22 cellular contexts compared by ENCODE assay signal in genomic region chr14:51331651-51332367, GRCh38.
A peak's percentile ranks its signal among the peaks of the same experiment; 100 is the strongest.
DNase-seq lines count a peak whose midpoint lies in the region; ATAC-seq and TF ChIP-seq lines count a peak whose summit lies in the region.
"Had no signal": no experiment of that assay in that cellular context is flagged by ENCODE, and none has a peak within 500 bp of the region (broad histone marks: within the 10 kb centered on the region; RNA-seq: fewer than 3 reads in every experiment).

No MANE protein-coding gene starts in this region.

- H3K27me3 ChIP-seq in vagina = no peaks in the 10 kb centered on the region
- H3K27me3 ChIP-seq: foreskin keratinocyte, MG63 had no signal

- no peaks in the 10 kb centered on the region for H3K9me3 ChIP-seq in vagina
- H3K9me3 ChIP-seq: MG63 had no signal

- TF ChIP-seq POLR2A in vagina (IDR thresholded peaks at IDR 0.05) = no peak

- no peak for TF ChIP-seq CTCF in vagina (IDR thresholded peaks at IDR 0.05)

- peaks cover 17% of the 10 kb centered on the region for H3K4me1 Mint-ChIP-seq in activated T-cell treated with anti-CD3 and anti-CD28 coated beads, Interleukin-2, amount 50 U/mL, for 72 hours (ENCODE audit: low read depth)
- H3K4me1 Mint-ChIP-seq in activated T-helper 2 cell treated with anti-CD3 and anti-CD28 coated beads, Interferon-gamma antibody, Interleukin-2, Interleukin-4, amounts not matched to agents 10 μg/mL and 5 μg/mL and 100 μg/mL, durations not matched to agents 14 hours and 24 hours and 36 hours (ENCODE audit: low read depth) = peaks cover 14% of the 10 kb centered on the region
- H3K4me1 Mint-ChIP-seq: activated B cell treated with CpG ODN at 0.5 μM for 24 hours, CD14-positive monocyte, natural killer cell had no signal

- H3K9me3 Mint-ChIP-seq in activated T-cell treated with anti-CD3 and anti-CD28 coated beads, Interleukin-2, amount 50 U/mL, for 72 hours = no peaks in the 10 kb centered on the region
- no peaks in the 10 kb centered on the region for H3K9me3 Mint-ChIP-seq in activated T-helper 2 cell treated with anti-CD3 and anti-CD28 coated beads, Interferon-gamma antibody, Interleukin-2, Interleukin-4, amounts not matched to agents 10 μg/mL and 5 μg/mL and 100 μg/mL, durations not matched to agents 14 hours and 24 hours and 36 hours
- H3K9me3 Mint-ChIP-seq: activated B cell treated with CpG ODN at 0.5 μM for 24 hours, natural killer cell had no signal

- no peaks in the 10 kb centered on the region for H3K36me3 ChIP-seq in vagina
- H3K36me3 ChIP-seq: MG63 had no signal

- no peaks in the 10 kb centered on the region for H3K36me3 Mint-ChIP-seq in activated T-cell treated with anti-CD3 and anti-CD28 coated beads, Interleukin-2, amount 50 U/mL, for 72 hours (ENCODE audit: insufficient read depth in 2 of 2)
- no peaks in the 10 kb centered on the region for H3K36me3 Mint-ChIP-seq in activated T-helper 2 cell treated with anti-CD3 and anti-CD28 coated beads, Interferon-gamma antibody, Interleukin-2, Interleukin-4, amounts not matched to agents 10 μg/mL and 5 μg/mL and 100 μg/mL, durations not matched to agents 14 hours and 24 hours and 36 hours (ENCODE audit: low read depth)
- H3K36me3 Mint-ChIP-seq: CD14-positive monocyte, natural killer cell had no signal

- DNase-seq in activated T-cell treated with anti-CD3 and anti-CD28 coated beads, Interleukin-2, amount 50 U/mL, for 72 hours = no peak
- no peak for DNase-seq in activated T-cell treated with anti-CD3 and anti-CD28 coated beads, Interleukin-2, amount 50 U/mL, for 1 hour
- no peak for DNase-seq in activated T-helper 2 cell treated with anti-CD3 and anti-CD28 coated beads, Interferon-gamma antibody, Interleukin-2, Interleukin-4, amounts not matched to agents 10 μg/mL and 5 μg/mL and 100 μg/mL, durations not matched to agents 14 hours and 24 hours and 36 hours (ENCODE audit: low spot score)
- DNase-seq in kidney glomerular epithelial cell (lab: John Stamatoyannopoulos, UW) (peak; percentile 20), vagina (ENCODE audit: extremely low spot score in 2 of 2) (no peak), hepatic stellate cell (ENCODE audit: low spot score) (no peak), SKM-1 treated with dmso at 0.1 percent for 144 hours (lab: John Stamatoyannopoulos, UW; ENCODE audit: unreplicated experiment) (no peak), ureter (ENCODE audit: low spot score) (no peak)
- DNase-seq: activated B cell treated with CpG ODN at 0.5 μM for 24 hours; aorta; DMS153; foreskin keratinocyte; left cardiac atrium; MG63; natural killer cell; NCI-H1436 treated with DMSO at 0.1 percent for 48 hours; NCI-H2227 treated with DMSO at 0.1 percent for 48 hours; NCI-H774; PC-9; stimulated activated CD4-positive, alpha-beta T cell treated with anti-CD3 and anti-CD28 coated beads, Interleukin-2, amount 100 ng/mL, for 24 hours; T-helper 2 cell had no signal

- H3K4me1 ChIP-seq in vagina = peaks cover 79% of the 10 kb centered on the region

- H3K27me3 Mint-ChIP-seq in activated T-cell treated with anti-CD3 and anti-CD28 coated beads, Interleukin-2, amount 50 U/mL, for 72 hours (ENCODE audit: low read depth) = peaks cover 36% of the 10 kb centered on the region
- peaks cover 10% of the 10 kb centered on the region for H3K27me3 Mint-ChIP-seq in activated T-helper 2 cell treated with anti-CD3 and anti-CD28 coated beads, Interferon-gamma antibody, Interleukin-2, Interleukin-4, amounts not matched to agents 10 μg/mL and 5 μg/mL and 100 μg/mL, durations not matched to agents 14 hours and 24 hours and 36 hours (ENCODE audit: low read depth)

- peak overlapping the region; percentile 5 to 6 for H3K4me3 Mint-ChIP-seq in activated T-cell treated with anti-CD3 and anti-CD28 coated beads, Interleukin-2, amount 50 U/mL, for 72 hours
- no peak overlapping the region for H3K4me3 Mint-ChIP-seq in activated T-helper 2 cell treated with anti-CD3 and anti-CD28 coated beads, Interferon-gamma antibody, Interleukin-2, Interleukin-4, amounts not matched to agents 10 μg/mL and 5 μg/mL and 100 μg/mL, durations not matched to agents 14 hours and 24 hours and 36 hours (ENCODE audit: low read depth)
- H3K4me3 Mint-ChIP-seq: activated B cell treated with CpG ODN at 0.5 μM for 24 hours, CD14-positive monocyte, natural killer cell had no signal

- peak overlapping the region; percentile 83 for H3K27ac ChIP-seq in vagina
- H3K27ac ChIP-seq: foreskin keratinocyte, PC-9 had no signal

- H3K27ac Mint-ChIP-seq in activated T-cell treated with anti-CD3 and anti-CD28 coated beads, Interleukin-2, amount 50 U/mL, for 72 hours = peak overlapping the region; percentile 64
- peak overlapping the region; percentile 60 for H3K27ac Mint-ChIP-seq in activated T-helper 2 cell treated with anti-CD3 and anti-CD28 coated beads, Interferon-gamma antibody, Interleukin-2, Interleukin-4, amounts not matched to agents 10 μg/mL and 5 μg/mL and 100 μg/mL, durations not matched to agents 14 hours and 24 hours and 36 hours
- H3K27ac Mint-ChIP-seq: activated B cell treated with CpG ODN at 0.5 μM for 24 hours, natural killer cell had no signal

- H3K4me3 ChIP-seq in vagina = no peak overlapping the region
- H3K4me3 ChIP-seq: MG63, PC-9 had no signal

- ATAC-seq in activated T-cell treated with anti-CD3 and anti-CD28 coated beads, Interleukin-2, amount 50 U/mL, for 72 hours (replicated peaks in 1 of 2) = peak; percentile 33 to 50
- ATAC-seq: foreskin keratinocyte, left cardiac atrium, natural killer cell had no signal

- intact Hi-C loops in activated T-helper 2 cell treated with anti-CD3 and anti-CD28 coated beads, Interferon-gamma antibody, Interleukin-2, Interleukin-4, amounts not matched to agents 10 μg/mL and 5 μg/mL and 100 μg/mL, durations not matched to agents 14 hours and 24 hours and 36 hours (cut with micrococcal nuclease) = no loop called here
- intact Hi-C loops in vagina (cut with DNase I) = no loop called here
